1 cellular context compared by ENCODE assay signal in the genomic region with DNA sequence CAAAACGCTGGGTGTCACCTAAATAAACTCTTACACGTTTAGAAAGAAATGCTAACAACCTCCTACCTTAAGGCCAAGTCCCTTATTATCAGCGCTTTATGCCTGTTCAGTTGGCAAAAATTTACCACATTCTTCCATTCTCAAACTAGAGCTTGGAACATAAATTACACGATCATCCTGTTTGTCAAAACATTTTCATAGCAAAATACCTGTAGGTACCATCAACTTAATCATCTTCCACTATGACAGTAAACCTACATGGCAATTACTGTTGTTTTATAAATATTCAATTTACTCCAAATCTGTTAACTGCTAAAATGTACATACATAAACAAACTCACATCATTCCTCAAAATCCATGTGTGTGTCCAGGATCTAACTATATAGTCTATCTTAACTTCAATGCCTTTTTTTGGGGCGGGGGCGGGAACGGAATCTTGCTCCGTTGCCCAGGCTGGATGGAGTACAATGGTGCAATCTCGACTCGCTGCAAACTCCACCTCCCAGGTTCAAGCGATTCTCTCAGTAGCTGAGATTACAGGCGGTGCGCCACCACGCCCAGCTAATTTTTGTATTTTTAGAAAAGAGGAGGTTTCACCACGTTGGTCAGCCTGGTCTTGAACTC.
TF ChIP-seq lines count a peak whose summit lies in the region.

No MANE protein-coding gene starts in this region.

TF ChIP-seq in HepG2, 621 proteins besides CTCF, POLR2A, EP300 and RAD21 (continued from another document):
- TF ChIP-seq ZBTB39 (CRISPR knock-in tag; IDR thresholded peaks at IDR 0.05) (no peak), ZNF121 (CRISPR knock-in tag; IDR thresholded peaks at IDR 0.05) (peak; percentile 60; the same call in 1 of the 2 replicates)
